Comparison of ENCODE assay signal across 8 cellular contexts in genomic region chr18:56869189-56869777, GRCh38.
DNase-seq lines count a peak whose midpoint lies in the region; ATAC-seq and TF ChIP-seq lines count a peak whose summit lies in the region.

No MANE protein-coding gene starts in this region.

- intact Hi-C loops in body of pancreas (cut with DNase I): loop anchor here (5.0 kb wide), 1 partner anchor 568 kb away; the partner anchor contains the start of gene ONECUT2

- no peaks in the 10 kb centered on the region for H3K27me3 ChIP-seq in body of pancreas

- DNase-seq in AG20443 (ENCODE audit: low spot score): peak; percentile 41
- peak; percentile 21 for DNase-seq in NCI-H524 treated with DMSO at 0.1 percent for 48 hours (lab: John Stamatoyannopoulos, UW)
- DNase-seq in body of pancreas: peak; percentile 15 to 52 (median 18)
- no peak for DNase-seq in left lobe of liver (ENCODE audit: low spot score)
- DNase-seq in COLO829 (ENCODE audit: low spot score): no peak

- no peak overlapping the region for H3K4me3 ChIP-seq in body of pancreas

- peaks cover 4% of the 10 kb centered on the region for H3K4me1 ChIP-seq in body of pancreas

- 19 to 24% methylated on average over 2 of the region's 2 CpGs for WGBS in body of pancreas, 2 donors

- H3K27ac ChIP-seq in body of pancreas: no peak overlapping the region

- no peaks in the 10 kb centered on the region for H3K9me3 ChIP-seq in body of pancreas

- ATAC-seq in GM18517 (IDR thresholded peaks at IDR 0.05; ENCODE audit: unreplicated experiment) (peak; percentile 83), HG03439 (IDR thresholded peaks at IDR 0.05; ENCODE audit: unreplicated experiment) (peak; percentile 67), body of pancreas (peak; percentile 53), left lobe of liver (peak; percentile 89)
- ATAC-seq in activated CD4-positive, CD25-positive, alpha-beta regulatory T cell treated with anti-CD3 and anti-CD28 coated beads, Interleukin-2, amount 50 U/mL, for 24 hours: no peak

- no peak for TF ChIP-seq POLR2A in body of pancreas (IDR thresholded peaks at IDR 0.05)

- no peaks in the 10 kb centered on the region for H3K36me3 ChIP-seq in body of pancreas (replicated peaks in 1 of 2; ENCODE audit: insufficient read depth in 1 of 2, low read depth in 2 of 2)

- TF ChIP-seq CTCF in body of pancreas (IDR thresholded peaks at IDR 0.05): peak; percentile 44 to 78 (median 72)

Comparison
In these comparisons a context has a peak if more than half of its experiments do, and no peak if none do; other contexts are left out.
1. DNase-seq: peak in AG20443 (single experiment), NCI-H524 treated with DMSO at 0.1 percent for 48 hours (single experiment) and body of pancreas (4 of 4); none in left lobe of liver (single experiment) and COLO829 (single experiment).
2. ATAC-seq: peak in GM18517 (single experiment), HG03439 (single experiment), body of pancreas (single experiment) and left lobe of liver (single experiment); none in activated CD4-positive, CD25-positive, alpha-beta regulatory T cell treated with anti-CD3 and anti-CD28 coated beads, Interleukin-2, amount 50 U/mL, for 24 hours (0 of 2).